In genomic region chr9:120997502-120997901, GRCh38 we compare ENCODE assay signal across 32 cellular contexts.
"Had no signal": no experiment of that assay in that cellular context is flagged by ENCODE, and none has a peak within 500 bp of the region (broad histone marks: within the 10 kb centered on the region; RNA-seq: fewer than 3 reads in every experiment).

No MANE protein-coding gene starts in this region.

- DNase-seq: activated B cell treated with CpG ODN at 0.5 μM for 24 hours; activated CD4-positive, alpha-beta T cell treated with anti-CD3 and anti-CD28 coated beads for 48 hours; activated CD4-positive, alpha-beta T cell treated with anti-CD3 and anti-CD28 coated beads, Interleukin-2, amount 50 U/mL, for 1 hour; activated CD4-positive, alpha-beta T cell treated with anti-CD3 and anti-CD28 coated beads, Interleukin-2, amount 50 U/mL, for 48 hours; activated CD8-positive, alpha-beta memory T cell treated with anti-CD3 and anti-CD28 coated beads for 24 hours; activated CD8-positive, alpha-beta T cell treated with anti-CD3 and anti-CD28 coated beads for 36 hours; activated effector memory CD4-positive, alpha-beta T cell treated with Interleukin-2 at 50 U/mL for 16 hours; activated gamma-delta T cell treated with Interleukin-2 at 50 U/mL for 16 hours; activated naive CD4-positive, alpha-beta T cell treated with anti-CD3 and anti-CD28 coated beads, Interleukin-2, amount 50 U/mL, for 16 hours; activated naive CD4-positive, alpha-beta T cell treated with Interleukin-2 at 50 U/mL for 16 hours; activated T-cell treated with anti-CD3 and anti-CD28 coated beads, Interleukin-2, amount 50 U/mL, for 4 hours; amniotic stem cell; anterior cingulate cortex; brain microvascular endothelial cell; cortex of kidney; dermis blood vessel endothelial cell; effector CD4-positive, alpha-beta T cell; effector memory CD8-positive, alpha-beta T cell; erythroblast; foreskin keratinocyte; gastrocnemius medialis; glutamatergic neuron; heart left ventricle; T-helper 17 cell; T1000; WERI-Rb-1 had no signal

- ATAC-seq: activated CD4-positive, CD25-positive, alpha-beta regulatory T cell treated with anti-CD3 and anti-CD28 coated beads, Interleukin-2, amount 50 U/mL, for 24 hours; activated CD8-positive, alpha-beta T cell treated with anti-CD3 and anti-CD28 coated beads for 36 hours; activated T-cell treated with anti-CD3 and anti-CD28 coated beads, Interleukin-2, amount 50 U/mL, for 4 hours; activated T-helper 17 cell treated with anti-CD3 and anti-CD28 coated beads, Interleukin-2, amount 50 U/mL, for 72 hours; effector memory CD8-positive, alpha-beta T cell; foreskin keratinocyte; gastrocnemius medialis; heart left ventricle; T-helper 17 cell had no signal

- H3K4me1 Mint-ChIP-seq: activated B cell treated with CpG ODN at 0.5 μM for 24 hours; activated T-helper 17 cell treated with anti-CD3 and anti-CD28 coated beads, Interleukin-2, amount 50 U/mL, for 72 hours; central memory CD8-positive, alpha-beta T cell; T-helper 17 cell had no signal

- H3K27ac ChIP-seq: brain microvascular endothelial cell, esophagus muscularis mucosa, foreskin keratinocyte, gastrocnemius medialis, heart left ventricle, WERI-Rb-1 had no signal

- H3K36me3 Mint-ChIP-seq: activated naive CD8-positive, alpha-beta T cell had no signal

- H3K4me1 ChIP-seq: esophagus muscularis mucosa, foreskin keratinocyte, gastrocnemius medialis, heart left ventricle had no signal

- H3K27ac Mint-ChIP-seq: activated B cell treated with CpG ODN at 0.5 μM for 24 hours; activated CD8-positive, alpha-beta T cell treated with anti-CD3 and anti-CD28 coated beads for 36 hours; activated naive CD8-positive, alpha-beta T cell; activated T-helper 17 cell treated with anti-CD3 and anti-CD28 coated beads, Interleukin-2, amount 50 U/mL, for 72 hours; effector memory CD8-positive, alpha-beta T cell; T-helper 17 cell; T-helper 2 cell treated with Interferon-gamma antibody and Interleukin-4, amounts not matched to agents 5 μg/mL and 100 μg/mL, for 36 hours had no signal

- H3K27me3 ChIP-seq: brain microvascular endothelial cell, esophagus muscularis mucosa, foreskin keratinocyte, gastrocnemius medialis, heart left ventricle had no signal

- H3K36me3 ChIP-seq: brain microvascular endothelial cell, gastrocnemius medialis, WERI-Rb-1 had no signal

- H3K4me3 ChIP-seq: esophagus muscularis mucosa, gastrocnemius medialis, heart left ventricle had no signal

- H3K27me3 Mint-ChIP-seq: activated B cell treated with CpG ODN at 0.5 μM for 24 hours; activated CD8-positive, alpha-beta T cell treated with anti-CD3 and anti-CD28 coated beads for 36 hours; activated naive CD8-positive, alpha-beta T cell; activated T-helper 17 cell treated with anti-CD3 and anti-CD28 coated beads, Interleukin-2, amount 50 U/mL, for 72 hours; central memory CD8-positive, alpha-beta T cell; effector memory CD8-positive, alpha-beta T cell; T-helper 17 cell had no signal

- H3K9me3 Mint-ChIP-seq: activated B cell treated with CpG ODN at 0.5 μM for 24 hours; activated CD8-positive, alpha-beta T cell treated with anti-CD3 and anti-CD28 coated beads for 36 hours; activated T-cell treated with anti-CD3 and anti-CD28 coated beads, Interleukin-2, amount 50 U/mL, for 4 hours; activated T-helper 17 cell treated with anti-CD3 and anti-CD28 coated beads, Interleukin-2, amount 50 U/mL, for 72 hours; central memory CD8-positive, alpha-beta T cell; effector memory CD8-positive, alpha-beta T cell; T-helper 2 cell treated with Interferon-gamma antibody and Interleukin-4, amounts not matched to agents 5 μg/mL and 100 μg/mL, for 36 hours had no signal

- H3K9me3 ChIP-seq: esophagus muscularis mucosa, gastrocnemius medialis, heart left ventricle had no signal

- H3K4me3 Mint-ChIP-seq: activated B cell treated with CpG ODN at 0.5 μM for 24 hours; activated CD8-positive, alpha-beta T cell treated with anti-CD3 and anti-CD28 coated beads for 36 hours; activated naive CD8-positive, alpha-beta T cell; activated T-cell treated with anti-CD3 and anti-CD28 coated beads, Interleukin-2, amount 50 U/mL, for 4 hours; activated T-helper 17 cell treated with anti-CD3 and anti-CD28 coated beads, Interleukin-2, amount 50 U/mL, for 72 hours; central memory CD8-positive, alpha-beta T cell; effector memory CD8-positive, alpha-beta T cell; T-helper 17 cell; T-helper 2 cell treated with Interferon-gamma antibody and Interleukin-4, amounts not matched to agents 5 μg/mL and 100 μg/mL, for 36 hours had no signal
